Comparison of ENCODE assay signal across 8 cellular contexts in genomic region chr9:91433180-91433579, GRCh38. TPM values are rescaled to one million over a fixed set of nuclear protein-coding genes. Genes with fewer than 3 reads are reported as not detected.
A peak's percentile ranks its signal among the peaks of the same experiment; 100 is the strongest.
DNase-seq lines count a peak whose midpoint lies in the region; ATAC-seq, FAIRE-seq and TF ChIP-seq lines count a peak whose summit lies in the region.

No MANE protein-coding gene starts in this region.

- H3K4me3 ChIP-seq in A549 (no peak overlapping the region), Panc1 (ENCODE audit: low read depth in 2 of 2, low read length in 2 of 2) (no peak overlapping the region), H1 (ENCODE audit: extremely low read depth in 1 of 4, insufficient read depth in 2 of 4, low read depth in 3 of 4, low read length in 4 of 4) (no peak overlapping the region)

- no peak overlapping the region for H2BK5ac ChIP-seq in H1 (ENCODE audit: low read depth, low read length)

- H2AK5ac ChIP-seq in H1 (ENCODE audit: low read depth, low read length) = no peak overlapping the region

- peak; percentile 99 for ATAC-seq in A549
- peak; percentile 93 for ATAC-seq in Panc1
- peak; percentile 57 to 65 for ATAC-seq in naive thymus-derived CD8-positive, alpha-beta T cell
- no peak for ATAC-seq in HG02759 (IDR thresholded peaks at IDR 0.05; ENCODE audit: unreplicated experiment)
- ATAC-seq in HG03378 (IDR thresholded peaks at IDR 0.05; ENCODE audit: unreplicated experiment) = no peak
- ATAC-seq in HG02588 (IDR thresholded peaks at IDR 0.05; ENCODE audit: unreplicated experiment) = no peak

- H3K27me3 ChIP-seq in Panc1 (ENCODE audit: control insufficient read depth, insufficient read depth, low read length) = no peaks in the 10 kb centered on the region
- no peaks in the 10 kb centered on the region for H3K27me3 ChIP-seq in H1 (replicated peaks in 1 of 4; ENCODE audit: control insufficient read depth in 3 of 4, extremely low read depth in 1 of 4, insufficient read depth in 3 of 4, low read length in 3 of 4)

- no peak overlapping the region for H3K14ac ChIP-seq in H1 (ENCODE audit: insufficient read length)

- H3K9me3 ChIP-seq in A549 (no peaks in the 10 kb centered on the region), Panc1 (ENCODE audit: control insufficient read depth, insufficient read depth, low read depth, low read length) (no peaks in the 10 kb centered on the region), H1 (ENCODE audit: insufficient read depth in 2 of 2, low read depth in 1 of 2, low read length in 1 of 2) (no peaks in the 10 kb centered on the region)

- H3K18ac ChIP-seq in H1 (ENCODE audit: extremely low read depth, low read length) = no peak overlapping the region

- H3K36me3 ChIP-seq in Panc1 (ENCODE audit: control insufficient read depth, insufficient read depth, low read length) (no peaks in the 10 kb centered on the region; the same call in 1 of the 2 replicates), H1 (ENCODE audit: control insufficient read depth in 2 of 4, insufficient read depth in 4 of 4, low read length in 3 of 4) (no peaks in the 10 kb centered on the region)

- no peak overlapping the region for H2BK12ac ChIP-seq in H1 (ENCODE audit: low read depth, low read length)

- no peak overlapping the region for H2BK120ac ChIP-seq in H1 (replicated peaks; ENCODE audit: low read depth, low read length)

- DNase-seq in A549 (ENCODE audit: low read depth in 1 of 2, low spot score in 1 of 2) (peak; percentile 68 to 91), GM10266 (ENCODE audit: extremely low spot score) (no peak), Panc1 (ENCODE audit: low read depth, low spot score) (peak; percentile 65), H1 (ENCODE audit: low read depth in 1 of 2, low spot score in 2 of 2) (no peak)
- peak in 3 of 10 donors; percentile 12 to 23 (median 22) for DNase-seq in naive thymus-derived CD8-positive, alpha-beta T cell

- H4K20me1 ChIP-seq in H1 (replicated peaks in 1 of 2; ENCODE audit: control insufficient read depth in 1 of 2, insufficient read depth in 2 of 2, low read length in 2 of 2) = no peaks in the 10 kb centered on the region

- TF ChIP-seq CTCF in A549 (IDR thresholded peaks at IDR 0.05) = peak; percentile 66
- TF ChIP-seq CTCF in GM10266 (IDR thresholded peaks at IDR 0.05; ENCODE audit: control insufficient read depth, insufficient read depth, low read depth, missing control alignments) = peak; percentile 18
- peak; percentile 39 for TF ChIP-seq CTCF in Panc1 (IDR thresholded peaks at IDR 0.05)
- no peak for TF ChIP-seq CTCF in H1 (IDR thresholded peaks at IDR 0.05; ENCODE audit: control extremely low read depth in 1 of 3, insufficient read depth in 1 of 3, low read depth in 1 of 3, low read length in 3 of 3)

- H3K36me3 Mint-ChIP-seq in naive thymus-derived CD8-positive, alpha-beta T cell = no peaks in the 10 kb centered on the region

- no TSS peak for BruUV-seq in Panc1 (replicated peaks; lab: Mats Ljungman, UMichigan)

- no peaks in the 10 kb centered on the region for H3K79me1 ChIP-seq in H1 (ENCODE audit: low read depth, low read length)

- TF ChIP-seq RAD21 in A549 (conservative IDR thresholded peaks at IDR 0.05 in 1 of 2, IDR thresholded peaks at IDR 0.05 in 1 of 2) = peak; percentile 80 to 85
- TF ChIP-seq RAD21 in H1 (IDR thresholded peaks at IDR 0.05 in 1 of 2, conservative IDR thresholded peaks at IDR 0.05 in 1 of 2; ENCODE audit: low read depth in 2 of 2, low read length in 2 of 2) = peak; percentile 8 to 12; a peak in 2 of 4 replicates

- no peak overlapping the region for H4K91ac ChIP-seq in H1 (replicated peaks; ENCODE audit: insufficient read length, low read length)

- H3K4me3 Mint-ChIP-seq in naive thymus-derived CD8-positive, alpha-beta T cell = no peak overlapping the region

- intact Hi-C loops in Panc1 (cut with micrococcal nuclease; ENCODE audit: unreplicated experiment) = no loop called here

- WGBS in A549 (ENCODE audit: missing lambda C conversion rate) = 2% methylated on average over 2 of the region's 2 CpGs
- WGBS in H1 (ENCODE audit: extremely low coverage in 1 of 2, insufficient coverage in 1 of 2, insufficient read length in 1 of 2, insufficient replicate concordance in 2 of 2, low coverage in 1 of 2, low lambda C conversion rate in 2 of 2, missing lambda C conversion rate in 1 of 2), 2 experiments = 95% methylated on average over 2 of the region's 2 CpGs; no CpG with 5 or more reads in 1 of the 2 experiments

- peak overlapping the region; percentile 26 to 33; a peak in 3 of 6 replicates for H3K27ac ChIP-seq in A549
- H3K27ac ChIP-seq in Panc1 (ENCODE audit: low read length) = no peak overlapping the region
- H3K27ac ChIP-seq in H1 (ENCODE audit: low read depth, low read length) = no peak overlapping the region

- H3K4ac ChIP-seq in H1 (replicated peaks; ENCODE audit: insufficient read length, low read depth, low read length) = no peak overlapping the region

- TF ChIP-seq EP300 in A549 (IDR thresholded peaks at IDR 0.05) (0 out of 5 replicates have a peak, but pooled peaks of 1 of the 2 experiments have one; percentile 25), H1 (IDR thresholded peaks at IDR 0.05; ENCODE audit: borderline replicate concordance in 1 of 2, low read depth in 2 of 2, low read length in 2 of 2) (no peak)

- no peaks in the 10 kb centered on the region for H3K9me3 Mint-ChIP-seq in naive thymus-derived CD8-positive, alpha-beta T cell

- no peak overlapping the region for H4K5ac ChIP-seq in H1 (ENCODE audit: insufficient read length, low read depth, low read length)

- peaks cover 0 to 33% (median 8%) of the 10 kb centered on the region in 5 donors for H3K27me3 Mint-ChIP-seq in naive thymus-derived CD8-positive, alpha-beta T cell

- no peak overlapping the region for H3K23ac ChIP-seq in H1 (ENCODE audit: insufficient read length)

- H3K23me2 ChIP-seq in H1 (ENCODE audit: low read depth, low read length) = no peaks in the 10 kb centered on the region

- H2BK20ac ChIP-seq in H1 (ENCODE audit: low read length) = no peak overlapping the region

- peaks cover 14% of the 10 kb centered on the region for H3K4me1 ChIP-seq in A549
- no peaks in the 10 kb centered on the region for H3K4me1 ChIP-seq in Panc1 (ENCODE audit: control insufficient read depth, insufficient read depth, low read length)
- H3K4me1 ChIP-seq in H1 (replicated peaks in 1 of 4; ENCODE audit: control insufficient read depth in 3 of 4, insufficient read depth in 4 of 4, low read length in 3 of 4) = no peaks in the 10 kb centered on the region

- no peak overlapping the region for H2BK15ac ChIP-seq in H1 (ENCODE audit: low read length)

- no peaks in the 10 kb centered on the region for H3K79me2 ChIP-seq in H1 (ENCODE audit: control insufficient read depth in 1 of 2, insufficient read depth in 2 of 2, low read length in 2 of 2)

- no peak for TF ChIP-seq POLR2A in A549 (IDR thresholded peaks at IDR 0.05; ENCODE audit: low read length)
- no peak for TF ChIP-seq POLR2A in H1 (IDR thresholded peaks at IDR 0.05; ENCODE audit: control extremely low read depth in 1 of 2, low read depth in 2 of 2, low read length in 2 of 2)

- no peak overlapping the region for H2AFZ ChIP-seq in H1 (ENCODE audit: low read length)

- no peak overlapping the region for H3K9ac ChIP-seq in H1 (replicated peaks in 1 of 4; ENCODE audit: extremely low read depth in 1 of 4, low read depth in 3 of 4, low read length in 3 of 4)

- in situ Hi-C loops in Panc1 (cut with HindIII; ENCODE audit: low pct_unique_long_range_greater_than_20kb, low sequenced_read_pairs) = no loop called here

- no peaks in the 10 kb centered on the region for H3K4me1 Mint-ChIP-seq in naive thymus-derived CD8-positive, alpha-beta T cell

- POLR2A ChIA-PET in A549 (lab: Yijun Ruan, JAX) (interaction anchor here (1.2 kb wide), 2 partner anchors 9 to 396 kb away, joined by 4 to 12 read pairs; partner anchors contain the start of gene NFIL3), Panc1 (lab: Charles Lee) (no interaction called here), H1 (lab: Charles Lee; ENCODE audit: partially characterized antibody) (no interaction called here)
- POLR2A ChIA-PET in naive thymus-derived CD8-positive, alpha-beta T cell (lab: Charles Lee) = no interaction called here

- CTCF ChIA-PET in A549 (lab: Yijun Ruan, JAX) = interaction anchor here (0.6 to 3.0 kb wide), 28 partner anchors 9 to 518 kb away, joined by 3 to 26 read pairs (median 4); partner anchors contain the start of genes AUH and NFIL3
- CTCF ChIA-PET in Panc1 (lab: Charles Lee) = no interaction called here
- CTCF ChIA-PET in H1 (lab: Charles Lee; ENCODE audit: partially characterized antibody) = interaction anchor here (0.5 to 3.5 kb wide), 11 partner anchors 9 to 518 kb away, joined by 3 to 18 read pairs (median 4); no protein-coding TSS in a partner anchor

- no peak overlapping the region for H4K8ac ChIP-seq in H1 (ENCODE audit: extremely low read depth, insufficient read depth, low read length)

- no peak overlapping the region for H3K27ac Mint-ChIP-seq in naive thymus-derived CD8-positive, alpha-beta T cell

- H3K4me2 ChIP-seq in A549 (peak overlapping the region; percentile 69), H1 (ENCODE audit: insufficient read depth in 1 of 2, low read depth in 2 of 2, low read length in 2 of 2) (no peak overlapping the region)

- peak; percentile 18 for FAIRE-seq in A549 (lab: Jason Lieb, UNC)
- FAIRE-seq in H1 (lab: Jason Lieb, UNC) = no peak

- no peak overlapping the region for H3K56ac ChIP-seq in H1 (replicated peaks; ENCODE audit: insufficient read length, low read depth, low read length)

TF ChIP-seq in A549, 52 proteins besides CTCF, POLR2A, EP300 and RAD21 (continues in another document):
- TF ChIP-seq PHF8 (IDR thresholded peaks at IDR 0.05; ENCODE audit: borderline replicate concordance, low read depth) = no peak

TF ChIP-seq in H1, 55 proteins besides CTCF, POLR2A, EP300 and RAD21 (continues in another document):
- TF ChIP-seq TCF12 (IDR thresholded peaks at IDR 0.05; ENCODE audit: low read depth, low read length) = no peak

RNA-seq across cellular contexts. Expression of gene NFIL3, which starts 9.5 kb away (rescaled TPM):
- 16.1 and 21.9 TPM in 2 replicates for polyA plus RNA-seq in A549 (2011; rRNA removed)
- polyA plus RNA-seq in A549 (2012; cell fraction: cytosol; rRNA removed) = 4.3 and 5.0 TPM in 2 replicates
- 2.6 and 6.2 TPM in 2 replicates for polyA plus RNA-seq in A549 (2012; cell fraction: nucleus; rRNA removed)
- polyA plus RNA-seq in A549 (2017; fragmentation: RNase III; extraction: RNeasy Plus Mini Kit Qiagen cat#74134 plus additional on column Dnase treatment) = 9.2 to 10.7 TPM (median 10.5 TPM) in 3 replicates
- polyA minus RNA-seq in A549 (2011; rRNA and poly(A)+ RNA removed) = 11.6 and 13.0 TPM in 2 replicates
- 13.3 TPM for total RNA-seq in Panc1 (2021; ENCODE audit: unreplicated experiment)
- 6.9 TPM for polyA plus RNA-seq in Panc1 (2012; ENCODE audit: insufficient read length)
- total RNA-seq in H1 (2021; fragmentation: NEBNext Ultra II Directional; extraction: Animal tissue kit (Norgen Biotek cat#: 25700)) = 11.9 and 13.5 TPM in 2 replicates
- 2.7 and 3.4 TPM in 2 replicates for polyA plus RNA-seq in H1 (2011; rRNA removed)
- 4.4 TPM for polyA plus RNA-seq in H1 (2011; cell fraction: cytosol; rRNA removed)
- 2.6 TPM for polyA plus RNA-seq in H1 (2011; cell fraction: nucleus; rRNA removed)
- 8.6 to 16.7 TPM (median 9.6 TPM) in 4 replicates for polyA plus RNA-seq in H1 (2012, experiment 1 of 2)
- polyA plus RNA-seq in H1 (2012, experiment 2 of 2) = 2.5 TPM
- polyA plus RNA-seq in H1 (2013, experiment 1 of 2) = 7.8 TPM
- 7.8 TPM for polyA plus RNA-seq in H1 (2013, experiment 2 of 2)
- polyA minus RNA-seq in H1 (2011; rRNA and poly(A)+ RNA removed) = 3.8 TPM in 2 replicates
- 6.2 TPM for polyA minus RNA-seq in H1 (2011; cell fraction: cytosol; rRNA and poly(A)+ RNA removed)
- 5.0 TPM for polyA minus RNA-seq in H1 (2011; cell fraction: nucleus; rRNA and poly(A)+ RNA removed)
- 1 to 10 TPM; 3.3 to 4.1 TPM for total RNA-seq in naive thymus-derived CD8-positive, alpha-beta T cell
- 1 to 10 TPM in 2 of 3 donors, not detected in 1; 1.3 to 4.9 TPM for polyA plus RNA-seq in naive thymus-derived CD8-positive, alpha-beta T cell

Comparison
In these comparisons a context has a peak if more than half of its experiments do, and no peak if none do; other contexts are left out.
1. ATAC-seq: peak in A549 (2 of 2), Panc1 (single experiment) and naive thymus-derived CD8-positive, alpha-beta T cell (2 of 2); none in HG02759 (single experiment), HG03378 (single experiment) and HG02588 (single experiment).
2. DNase-seq: peak in A549 (2 of 2) and Panc1 (single experiment); none in GM10266 (single experiment) and H1 (0 of 2).
3. H3K27ac ChIP-seq: peak in A549 (2 of 2); none in Panc1 (single experiment) and H1 (single experiment).
4. CTCF ChIP-seq: peak in A549 (single experiment), GM10266 (single experiment) and Panc1 (single experiment); none in H1 (0 of 3).
5. Of the 18 proteins assayed by ChIP-seq in both H1 and A549: peak only in H1: none; only in A549: CTCF and MAX; in both: RAD21; in neither: 12; mixed calls (peak in some experiments, not most) for 3.